Comparison of ENCODE assay signal across 19 cellular contexts in genomic region chr9:79604921-79605562, GRCh38.
"Had no signal": no experiment of that assay in that cellular context is flagged by ENCODE, and none has a peak within 500 bp of the region (broad histone marks: within the 10 kb centered on the region; RNA-seq: fewer than 3 reads in every experiment).

No MANE protein-coding gene starts in this region.

- H3K4me1 ChIP-seq: parathyroid adenoma, thyroid gland had no signal

- H3K27ac Mint-ChIP-seq: activated naive CD8-positive, alpha-beta T cell treated with anti-CD3 and anti-CD28 coated beads for 36 hours; stimulated activated naive CD8-positive, alpha-beta T cell treated with anti-CD3 and anti-CD28 coated beads, Interleukin-15, amount 100 ng/mL, for 72 hours; T-helper 2 cell treated with Interferon-gamma antibody and Interleukin-4, amounts not matched to agents 5 μg/mL and 100 μg/mL, for 36 hours had no signal

- H3K27me3 Mint-ChIP-seq: activated naive CD8-positive, alpha-beta T cell treated with anti-CD3 and anti-CD28 coated beads for 36 hours; stimulated activated naive CD8-positive, alpha-beta T cell treated with anti-CD3 and anti-CD28 coated beads, Interleukin-15, amount 100 ng/mL, for 72 hours had no signal

- H3K27me3 ChIP-seq: dorsolateral prefrontal cortex, heart left ventricle, thyroid gland had no signal

- H3K27ac ChIP-seq: parathyroid adenoma, thyroid gland had no signal

- H3K4me3 ChIP-seq: dorsolateral prefrontal cortex, heart left ventricle, thyroid gland had no signal

- H3K9ac ChIP-seq: parathyroid adenoma had no signal

- ATAC-seq: activated CD4-positive, CD25-positive, alpha-beta regulatory T cell treated with anti-CD3 and anti-CD28 coated beads, Interleukin-2, amount 50 U/mL, for 24 hours; heart left ventricle; left ventricle myocardium superior had no signal

- H3K9me3 ChIP-seq: thyroid gland had no signal

- DNase-seq: activated CD4-positive, alpha-beta T cell treated with anti-CD3 and anti-CD28 coated beads, Interleukin-2, amount 50 U/mL, for 48 hours; activated gamma-delta T cell; activated naive CD8-positive, alpha-beta T cell treated with anti-CD3 and anti-CD28 coated beads for 36 hours; activated T-cell treated with anti-CD3 and anti-CD28 coated beads, Interleukin-2, amount 50 U/mL, for 48 hours; anterior cingulate cortex; dorsolateral prefrontal cortex; foreskin melanocyte; heart left ventricle; kidney; left ventricle myocardium superior; mesendoderm; stimulated activated CD4-positive, alpha-beta T cell treated with anti-CD3 and anti-CD28 coated beads, Interleukin-15, amount 100 ng/mL, for 24 hours; stimulated activated CD4-positive, alpha-beta T cell treated with anti-CD3 and anti-CD28 coated beads, Interleukin-4, amount 100 ng/mL, for 24 hours; stimulated activated naive CD8-positive, alpha-beta T cell treated with anti-CD3 and anti-CD28 coated beads, Interleukin-15, amount 100 ng/mL, for 72 hours; thyroid gland had no signal

- H3K36me3 ChIP-seq: heart left ventricle, thyroid gland had no signal

- H2AFZ ChIP-seq: parathyroid adenoma had no signal

- H3K4me3 Mint-ChIP-seq: activated naive CD8-positive, alpha-beta T cell treated with anti-CD3 and anti-CD28 coated beads for 36 hours; neural crest cell; stimulated activated naive CD8-positive, alpha-beta T cell treated with anti-CD3 and anti-CD28 coated beads, Interleukin-15, amount 100 ng/mL, for 72 hours; T-helper 2 cell treated with Interferon-gamma antibody and Interleukin-4, amounts not matched to agents 5 μg/mL and 100 μg/mL, for 36 hours had no signal
